16 cellular contexts compared by ENCODE assay signal in genomic region chr12:80356092-80356491, GRCh38.
DNase-seq lines count a peak whose midpoint lies in the region; ATAC-seq, FAIRE-seq and TF ChIP-seq lines count a peak whose summit lies in the region.
"Had no signal": no experiment of that assay in that cellular context is flagged by ENCODE, and none has a peak within 500 bp of the region (broad histone marks: within the 10 kb centered on the region; RNA-seq: fewer than 3 reads in every experiment).

No MANE protein-coding gene starts in this region.

- H3K4me3 ChIP-seq in SK-N-MC, result peak overlapping the region; percentile 29; the same call in 1 of the 2 replicates
- H3K4me3 ChIP-seq in endothelial cell of umbilical vein (replicated peaks in 1 of 3; ENCODE audit: insufficient read depth in 1 of 3, low read depth in 1 of 3, low read length in 3 of 3), result no peak overlapping the region
- no peak overlapping the region for H3K4me3 ChIP-seq in uterus
- H3K4me3 ChIP-seq: BLaER1 had no signal

- no peak overlapping the region for H2AFZ ChIP-seq in endothelial cell of umbilical vein (ENCODE audit: low read depth, low read length)

- no peak for TF ChIP-seq CTCF in endothelial cell of umbilical vein (IDR thresholded peaks at IDR 0.05; ENCODE audit: extremely low read depth in 1 of 2, insufficient read depth in 1 of 2, low read depth in 1 of 2, low read length in 2 of 2)
- no peak for TF ChIP-seq CTCF in uterus (IDR thresholded peaks at IDR 0.05)

- BruUV-seq in endothelial cell of umbilical vein (replicated peaks; lab: Mats Ljungman, UMichigan), result no TSS peak

- ATAC-seq in GM18858 (IDR thresholded peaks at IDR 0.05; ENCODE audit: unreplicated experiment) (peak; percentile 53), GM18517 (IDR thresholded peaks at IDR 0.05; ENCODE audit: unreplicated experiment) (no peak), esophagus mucosa (no peak)
- ATAC-seq: PC-3 had no signal

- H3K9me3 ChIP-seq in SK-N-MC (ENCODE audit: low read depth, low read length), result no peaks in the 10 kb centered on the region
- H3K9me3 ChIP-seq in endothelial cell of umbilical vein (replicated peaks; ENCODE audit: control insufficient read depth, insufficient read depth, low read length), result no peaks in the 10 kb centered on the region
- no peaks in the 10 kb centered on the region for H3K9me3 ChIP-seq in uterus
- H3K9me3 ChIP-seq: BLaER1 had no signal

- H3K27me3 ChIP-seq in endothelial cell of umbilical vein (ENCODE audit: control insufficient read depth in 2 of 2, insufficient read depth in 2 of 2, low read length in 2 of 2), result no peaks in the 10 kb centered on the region
- no peaks in the 10 kb centered on the region for H3K27me3 ChIP-seq in uterus
- H3K27me3 ChIP-seq: BLaER1 had no signal

- peak; percentile 85 for FAIRE-seq in endothelial cell of umbilical vein (lab: Jason Lieb, UNC)
- FAIRE-seq: GM12891 had no signal

- no peaks in the 10 kb centered on the region for H3K36me3 ChIP-seq in SK-N-MC (ENCODE audit: insufficient read depth, low read length)
- no peaks in the 10 kb centered on the region for H3K36me3 ChIP-seq in endothelial cell of umbilical vein (ENCODE audit: control insufficient read depth in 2 of 2, extremely low read depth in 1 of 2, insufficient read depth in 2 of 2, low read length in 2 of 2)
- no peaks in the 10 kb centered on the region for H3K36me3 ChIP-seq in uterus
- H3K36me3 ChIP-seq: BLaER1 had no signal

- intact Hi-C loops in endothelial cell of umbilical vein (cut with micrococcal nuclease), result loop anchor here (1.0 to 10.0 kb wide), 4 partner anchors 87 to 421 kb away; partner anchors contain the start of gene PPP1R12A
- intact Hi-C loops in uterus (cut with DNase I; ENCODE audit: low total_unique reads), result no loop called here

- dilution Hi-C loops in endothelial cell of umbilical vein (cut with MboI; ENCODE audit: extremely low pct_ligation_motif_present, low sequenced_read_pairs), result no loop called here

- CTCF ChIA-PET in endothelial cell of umbilical vein (lab: Charles Lee), result interaction anchor here (0.9 kb wide), 1 partner anchor 161 kb away, joined by 3 read pairs; no protein-coding TSS in a partner anchor

- POLR2A ChIA-PET in endothelial cell of umbilical vein (lab: Charles Lee), result no interaction called here

- no peak for DNase-seq in SK-N-MC (ENCODE audit: low read depth, low spot score)
- DNase-seq in endothelial cell of umbilical vein (ENCODE audit: low read depth, low spot score), result peak; percentile 92
- peak; percentile 78 for DNase-seq in pulmonary artery endothelial cell (ENCODE audit: low read depth, low spot score)
- DNase-seq in HT-29 (ENCODE audit: low spot score), result no peak
- DNase-seq in uterus, result no peak
- DNase-seq: CD8-positive, alpha-beta memory T cell; EL; H9; MV-4-11; NCI-H1417 treated with DMSO at 0.1 percent for 48 hours; PC-3 had no signal

- no peaks in the 10 kb centered on the region for H3K79me2 ChIP-seq in endothelial cell of umbilical vein (ENCODE audit: control insufficient read depth, insufficient read depth, low read length)

- H3K9ac ChIP-seq in SK-N-MC (ENCODE audit: insufficient read length) (no peak overlapping the region), endothelial cell of umbilical vein (replicated peaks; ENCODE audit: extremely low read depth, insufficient read depth, low read length) (peak overlapping the region; percentile 55)
- H3K9ac ChIP-seq: BLaER1 had no signal

- H4K20me1 ChIP-seq in endothelial cell of umbilical vein (replicated peaks; ENCODE audit: control insufficient read depth, extremely low read depth, insufficient read depth, low read length), result no peaks in the 10 kb centered on the region
- H4K20me1 ChIP-seq: BLaER1 had no signal

- H3K4me1 ChIP-seq in endothelial cell of umbilical vein (ENCODE audit: control insufficient read depth, extremely low read depth, insufficient read depth, low read length) (peaks cover 51% of the 10 kb centered on the region), uterus (no peaks in the 10 kb centered on the region)
- H3K4me1 ChIP-seq: BLaER1 had no signal

- H3K27ac ChIP-seq in SK-N-MC (peak overlapping the region; percentile 75), endothelial cell of umbilical vein (ENCODE audit: insufficient read depth, low read depth, low read length) (peak overlapping the region; percentile 93), uterus (no peak overlapping the region)
- H3K27ac ChIP-seq: BLaER1 had no signal

- H3K9me1 ChIP-seq in endothelial cell of umbilical vein (replicated peaks; ENCODE audit: control insufficient read depth, extremely low read depth, insufficient read depth, low read length), result no peaks in the 10 kb centered on the region

- TF ChIP-seq POLR2A in endothelial cell of umbilical vein (IDR thresholded peaks at IDR 0.05; ENCODE audit: low read depth, low read length) (no peak), uterus (IDR thresholded peaks at IDR 0.05) (no peak)

- H3K4me2 ChIP-seq in endothelial cell of umbilical vein (ENCODE audit: insufficient read depth, low read length), result peak overlapping the region; percentile 87
- H3K4me2 ChIP-seq: BLaER1 had no signal

TF ChIP-seq in endothelial cell of umbilical vein, 7 proteins besides CTCF, POLR2A, EP300 and RAD21:
- peak; percentile 37 for TF ChIP-seq GATA2 (IDR thresholded peaks at IDR 0.05; ENCODE audit: insufficient read depth, insufficient read length, low read depth, low read length)
- no peak for TF ChIP-seq MYC (IDR thresholded peaks at IDR 0.05; ENCODE audit: low read depth, low read length)
- TF ChIP-seq POLR2AphosphoS5 (IDR thresholded peaks at IDR 0.05; ENCODE audit: insufficient read depth, low read depth, low read length), result peak; percentile 68
- peak; percentile 64 for TF ChIP-seq JUN (IDR thresholded peaks at IDR 0.05; ENCODE audit: borderline replicate concordance, insufficient read depth, insufficient read length, low read depth)
- peak; percentile 79 for TF ChIP-seq FOS (IDR thresholded peaks at IDR 0.05; ENCODE audit: borderline replicate concordance, insufficient read depth, low read length)
- TF ChIP-seq EZH2 (IDR thresholded peaks at IDR 0.05; ENCODE audit: borderline replicate concordance, low read depth, low read length, severe bottlenecking), result no peak
- TF ChIP-seq MAX (IDR thresholded peaks at IDR 0.05; ENCODE audit: insufficient read depth, insufficient read length), result no peak
TF ChIP-seq in endothelial cell of umbilical vein: peak in this region for 4.

Comparison
In these comparisons a context has a peak if more than half of its experiments do, and no peak if none do; other contexts are left out.
1. DNase-seq: peak in endothelial cell of umbilical vein (single experiment) and pulmonary artery endothelial cell (single experiment); none in SK-N-MC (single experiment), HT-29 (single experiment) and uterus (0 of 2).
2. H3K27ac ChIP-seq: peak in SK-N-MC (single experiment) and endothelial cell of umbilical vein (single experiment); none in uterus (0 of 2).